Comparison of ENCODE assay signal across 1 cellular context in the genomic region with DNA sequence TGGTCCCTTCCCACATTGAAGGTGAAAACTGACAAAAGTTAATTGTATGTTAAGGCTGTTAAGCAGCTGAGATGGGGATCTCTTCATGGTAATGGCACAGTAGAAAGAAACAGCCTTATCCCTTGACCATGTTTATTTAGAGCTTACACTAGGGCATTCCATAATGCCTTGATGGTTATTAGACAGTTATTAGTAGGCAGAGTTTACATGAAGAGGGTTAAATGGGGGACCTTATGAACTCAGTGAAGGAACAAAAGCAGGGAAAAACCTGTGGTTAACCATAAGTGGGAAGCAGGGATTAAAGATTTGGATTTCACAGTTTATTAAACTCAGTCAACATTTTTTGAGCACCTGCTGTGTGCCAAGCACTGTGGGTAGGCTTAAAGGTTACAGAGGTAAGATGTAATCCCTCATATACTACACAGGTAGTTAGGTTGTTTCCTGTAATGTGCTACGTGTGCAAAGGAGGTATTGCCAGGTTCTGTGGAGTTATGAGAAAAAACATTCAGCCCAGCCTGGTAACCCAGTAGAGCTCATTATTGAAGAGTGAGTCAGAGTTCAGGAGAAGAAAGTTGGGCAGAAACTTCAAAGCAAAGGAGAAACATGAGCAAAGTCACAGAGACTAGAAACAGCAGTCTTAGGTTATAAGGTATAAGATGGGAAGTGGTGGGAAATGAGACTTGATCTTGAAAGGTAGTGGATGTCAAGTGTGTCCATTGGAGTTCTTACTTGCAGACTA.
TF ChIP-seq lines count a peak whose summit lies in the region.

No MANE protein-coding gene starts in this region.

TF ChIP-seq in WTC11, 78 proteins besides CTCF, POLR2A, EP300 and RAD21 (continued from another document):
- TF ChIP-seq ZNF281 (CRISPR knock-in tag; IDR thresholded peaks at IDR 0.05) (no peak), TEAD1 (CRISPR knock-in tag; IDR thresholded peaks at IDR 0.05) (no peak), FOXP1 (CRISPR knock-in tag; IDR thresholded peaks at IDR 0.05; ENCODE audit: borderline replicate concordance) (no peak), ZNF121 (CRISPR knock-in tag; IDR thresholded peaks at IDR 0.05) (no peak), ZNF416 (CRISPR knock-in tag; IDR thresholded peaks at IDR 0.05) (no peak), ZNF317 (CRISPR knock-in tag; IDR thresholded peaks at IDR 0.05; ENCODE audit: borderline replicate concordance, low read depth) (no peak), ESRRA (CRISPR knock-in tag; IDR thresholded peaks at IDR 0.05; ENCODE audit: borderline replicate concordance) (no peak), GABPB1 (CRISPR knock-in tag; IDR thresholded peaks at IDR 0.05) (no peak), OVOL2 (CRISPR knock-in tag; IDR thresholded peaks at IDR 0.05; ENCODE audit: borderline replicate concordance) (no peak), RELA (CRISPR knock-in tag; IDR thresholded peaks at IDR 0.05; ENCODE audit: borderline replicate concordance) (no peak), NR2C2 (CRISPR knock-in tag; IDR thresholded peaks at IDR 0.05) (no peak)
- TF ChIP-seq, protein P1, sequence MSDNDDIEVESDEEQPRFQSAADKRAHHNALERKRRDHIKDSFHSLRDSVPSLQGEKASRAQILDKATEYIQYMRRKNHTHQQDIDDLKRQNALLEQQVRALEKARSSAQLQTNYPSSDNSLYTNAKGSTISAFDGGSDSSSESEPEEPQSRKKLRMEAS (CRISPR knock-in tag; IDR thresholded peaks at IDR 0.05) = no peak
- TF ChIP-seq, protein P2, sequence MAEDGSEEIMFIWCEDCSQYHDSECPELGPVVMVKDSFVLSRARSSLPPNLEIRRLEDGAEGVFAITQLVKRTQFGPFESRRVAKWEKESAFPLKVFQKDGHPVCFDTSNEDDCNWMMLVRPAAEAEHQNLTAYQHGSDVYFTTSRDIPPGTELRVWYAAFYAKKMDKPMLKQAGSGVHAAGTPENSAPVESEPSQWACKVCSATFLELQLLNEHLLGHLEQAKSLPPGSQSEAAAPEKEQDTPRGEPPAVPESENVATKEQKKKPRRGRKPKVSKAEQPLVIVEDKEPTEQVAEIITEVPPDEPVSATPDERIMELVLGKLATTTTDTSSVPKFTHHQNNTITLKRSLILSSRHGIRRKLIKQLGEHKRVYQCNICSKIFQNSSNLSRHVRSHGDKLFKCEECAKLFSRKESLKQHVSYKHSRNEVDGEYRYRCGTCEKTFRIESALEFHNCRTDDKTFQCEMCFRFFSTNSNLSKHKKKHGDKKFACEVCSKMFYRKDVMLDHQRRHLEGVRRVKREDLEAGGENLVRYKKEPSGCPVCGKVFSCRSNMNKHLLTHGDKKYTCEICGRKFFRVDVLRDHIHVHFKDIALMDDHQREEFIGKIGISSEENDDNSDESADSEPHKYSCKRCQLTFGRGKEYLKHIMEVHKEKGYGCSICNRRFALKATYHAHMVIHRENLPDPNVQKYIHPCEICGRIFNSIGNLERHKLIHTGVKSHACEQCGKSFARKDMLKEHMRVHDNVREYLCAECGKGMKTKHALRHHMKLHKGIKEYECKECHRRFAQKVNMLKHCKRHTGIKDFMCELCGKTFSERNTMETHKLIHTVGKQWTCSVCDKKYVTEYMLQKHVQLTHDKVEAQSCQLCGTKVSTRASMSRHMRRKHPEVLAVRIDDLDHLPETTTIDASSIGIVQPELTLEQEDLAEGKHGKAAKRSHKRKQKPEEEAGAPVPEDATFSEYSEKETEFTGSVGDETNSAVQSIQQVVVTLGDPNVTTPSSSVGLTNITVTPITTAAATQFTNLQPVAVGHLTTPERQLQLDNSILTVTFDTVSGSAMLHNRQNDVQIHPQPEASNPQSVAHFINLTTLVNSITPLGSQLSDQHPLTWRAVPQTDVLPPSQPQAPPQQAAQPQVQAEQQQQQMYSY (CRISPR knock-in tag; IDR thresholded peaks at IDR 0.05) = no peak
